1 cellular context compared by ENCODE assay signal in the genomic region with DNA sequence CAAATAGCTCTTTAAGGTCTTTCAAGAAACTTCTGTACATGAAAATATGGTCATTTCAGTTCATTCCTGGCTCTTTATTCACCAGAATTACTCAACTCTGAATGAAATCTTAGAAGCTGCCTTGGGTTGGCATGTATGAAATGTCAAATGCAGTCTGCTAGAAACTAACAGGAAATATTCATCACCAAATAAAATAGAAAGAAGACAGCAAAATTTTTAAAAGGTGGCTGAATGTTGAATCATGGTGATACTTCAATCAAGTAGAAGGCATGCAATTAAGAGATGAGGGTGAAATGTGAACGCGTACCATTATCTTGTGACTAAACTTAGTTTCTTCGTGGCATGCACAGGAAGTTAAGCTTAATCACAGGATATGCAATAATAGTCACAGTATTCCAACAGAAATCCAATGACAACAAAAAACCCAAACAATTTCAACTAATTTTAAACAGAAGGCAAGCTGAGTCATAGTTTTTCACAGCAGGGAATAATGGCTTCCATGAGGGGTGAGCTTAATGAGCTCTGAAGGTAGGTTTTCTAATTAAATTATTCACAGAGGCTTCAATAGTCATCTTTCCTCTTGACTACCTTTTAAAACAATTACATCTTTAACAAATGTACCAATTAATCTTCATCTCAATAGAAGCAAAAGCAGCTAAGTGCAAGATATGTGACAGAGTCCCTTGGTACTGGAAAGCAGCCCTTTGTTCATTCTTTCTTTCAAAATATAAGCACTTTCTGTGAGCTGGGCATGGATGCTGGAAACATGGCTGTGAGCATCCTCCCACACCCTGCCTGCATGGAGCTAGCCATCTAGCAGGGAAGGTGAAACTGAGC.
TF ChIP-seq lines count a peak whose summit lies in the region.

No MANE protein-coding gene starts in this region.

TF ChIP-seq in HEK293, 187 proteins besides CTCF, POLR2A, EP300 and RAD21 (continued from another document):
- TF ChIP-seq, protein P1, sequence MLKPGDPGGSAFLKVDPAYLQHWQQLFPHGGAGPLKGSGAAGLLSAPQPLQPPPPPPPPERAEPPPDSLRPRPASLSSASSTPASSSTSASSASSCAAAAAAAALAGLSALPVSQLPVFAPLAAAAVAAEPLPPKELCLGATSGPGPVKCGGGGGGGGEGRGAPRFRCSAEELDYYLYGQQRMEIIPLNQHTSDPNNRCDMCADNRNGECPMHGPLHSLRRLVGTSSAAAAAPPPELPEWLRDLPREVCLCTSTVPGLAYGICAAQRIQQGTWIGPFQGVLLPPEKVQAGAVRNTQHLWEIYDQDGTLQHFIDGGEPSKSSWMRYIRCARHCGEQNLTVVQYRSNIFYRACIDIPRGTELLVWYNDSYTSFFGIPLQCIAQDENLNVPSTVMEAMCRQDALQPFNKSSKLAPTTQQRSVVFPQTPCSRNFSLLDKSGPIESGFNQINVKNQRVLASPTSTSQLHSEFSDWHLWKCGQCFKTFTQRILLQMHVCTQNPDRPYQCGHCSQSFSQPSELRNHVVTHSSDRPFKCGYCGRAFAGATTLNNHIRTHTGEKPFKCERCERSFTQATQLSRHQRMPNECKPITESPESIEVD (tag by site-specific recombination; IDR thresholded peaks at IDR 0.05): peak; percentile 81
- TF ChIP-seq BCL11A (tag by site-specific recombination; IDR thresholded peaks at IDR 0.05; ENCODE audit: low read depth) (0 out of 2 replicates have a peak, but pooled peaks have one; percentile 19), ZNF843 (tag by site-specific recombination; IDR thresholded peaks at IDR 0.05) (peak; percentile 48; the same call in 1 of the 2 replicates), ZNF624 (tag by site-specific recombination; IDR thresholded peaks at IDR 0.05) (no peak), FEZF1 (tag by site-specific recombination; IDR thresholded peaks at IDR 0.05) (peak; percentile 24; the same call in 1 of the 2 replicates), ZNF777 (tag by site-specific recombination; IDR thresholded peaks at IDR 0.05; ENCODE audit: borderline replicate concordance) (no peak), ZNF510 (tag by site-specific recombination; IDR thresholded peaks at IDR 0.05; ENCODE audit: insufficient replicate concordance) (peak; percentile 12), ZNF335 (tag by site-specific recombination; conservative IDR thresholded peaks at IDR 0.05) (no peak), ZSCAN23 (tag by site-specific recombination; IDR thresholded peaks at IDR 0.05) (no peak), SP7 (tag by site-specific recombination; IDR thresholded peaks at IDR 0.05) (peak; percentile 48), TRIM28 (IDR thresholded peaks at IDR 0.05; ENCODE audit: borderline replicate concordance, low read length) (peak; percentile 56), SALL2 (tag by site-specific recombination; IDR thresholded peaks at IDR 0.05; ENCODE audit: borderline replicate concordance) (no peak), ZNF433 (tag by site-specific recombination; IDR thresholded peaks at IDR 0.05; ENCODE audit: low read depth) (no peak), OSR2 (tag by site-specific recombination; IDR thresholded peaks at IDR 0.05) (peak; percentile 46; the same call in 1 of the 2 replicates), ZNF610 (tag by site-specific recombination; IDR thresholded peaks at IDR 0.05; ENCODE audit: borderline replicate concordance) (no peak), ZNF16 (tag by site-specific recombination; IDR thresholded peaks at IDR 0.05; ENCODE audit: low read depth) (no peak), MYNN (tag by site-specific recombination; IDR thresholded peaks at IDR 0.05; ENCODE audit: borderline replicate concordance) (peak; percentile 85; the same call in 1 of the 2 replicates)
- TF ChIP-seq, protein P2, sequence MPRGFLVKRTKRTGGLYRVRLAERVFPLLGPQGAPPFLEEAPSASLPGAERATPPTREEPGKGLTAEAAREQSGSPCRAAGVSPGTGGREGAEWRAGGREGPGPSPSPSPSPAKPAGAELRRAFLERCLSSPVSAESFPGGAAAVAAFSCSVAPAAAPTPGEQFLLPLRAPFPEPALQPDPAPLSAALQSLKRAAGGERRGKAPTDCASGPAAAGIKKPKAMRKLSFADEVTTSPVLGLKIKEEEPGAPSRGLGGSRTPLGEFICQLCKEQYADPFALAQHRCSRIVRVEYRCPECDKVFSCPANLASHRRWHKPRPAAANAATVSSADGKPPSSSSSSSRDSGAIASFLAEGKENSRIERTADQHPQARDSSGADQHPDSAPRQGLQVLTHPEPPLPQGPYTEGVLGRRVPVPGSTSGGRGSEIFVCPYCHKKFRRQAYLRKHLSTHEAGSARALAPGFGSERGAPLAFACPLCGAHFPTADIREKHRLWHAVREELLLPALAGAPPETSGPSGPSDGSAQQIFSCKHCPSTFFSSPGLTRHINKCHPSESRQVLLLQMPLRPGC (tag by site-specific recombination; IDR thresholded peaks at IDR 0.05): 0 out of 2 replicates have a peak, but pooled peaks have one; percentile 45
TF ChIP-seq in HEK293: peak in this region for 16.
